Comparison of ENCODE assay signal across 34 cellular contexts in genomic region chr22:33776491-33776890, GRCh38.
"Had no signal": no experiment of that assay in that cellular context is flagged by ENCODE, and none has a peak within 500 bp of the region (broad histone marks: within the 10 kb centered on the region; RNA-seq: fewer than 3 reads in every experiment).

No MANE protein-coding gene starts in this region.

- H3K36me3 ChIP-seq: adrenal gland, colonic mucosa, esophagus squamous epithelium, gastroesophageal sphincter, WERI-Rb-1 had no signal

- DNase-seq: activated CD4-positive, alpha-beta memory T cell treated with anti-CD3 and anti-CD28 coated beads for 36 hours; activated CD4-positive, alpha-beta T cell treated with anti-CD3 and anti-CD28 coated beads for 36 hours; activated CD4-positive, alpha-beta T cell treated with anti-CD3 and anti-CD28 coated beads, Interleukin-2, amount 10 ng/mL, durations not matched to agents 24 days and 14 days; activated CD4-positive, CD25-positive, alpha-beta regulatory T cell; activated CD4-positive, CD25-positive, alpha-beta regulatory T cell treated with anti-CD3 and anti-CD28 coated beads, Interleukin-2, amount 50 U/mL, for 72 hours; activated CD8-positive, alpha-beta memory T cell treated with anti-CD3 and anti-CD28 coated beads, Interleukin-2, amount 10 ng/mL, durations not matched to agents 7 days and 5 days; activated CD8-positive, alpha-beta memory T cell treated with anti-CD3 and anti-CD28 coated beads, Interleukin-2, amount 50 U/mL, for 4 hours; activated CD8-positive, alpha-beta T cell treated with anti-CD3 and anti-CD28 coated beads, Interleukin-2, amount 10 ng/mL, durations not matched to agents 7 days and 5 days; activated effector memory CD4-positive, alpha-beta T cell treated with anti-CD3 and anti-CD28 coated beads, Interleukin-2, amount 50 U/mL, for 16 hours; activated naive CD4-positive, alpha-beta T cell treated with anti-CD3 and anti-CD28 coated beads for 36 hours; activated naive CD8-positive, alpha-beta T cell treated with anti-CD3 and anti-CD28 coated beads for 36 hours; activated naive CD8-positive, alpha-beta T cell treated with anti-CD3 and anti-CD28 coated beads, Interleukin-2, amount 50 U/mL, for 24 hours; activated T-cell treated with anti-CD3 and anti-CD28 coated beads, Interleukin-2, amount 50 U/mL, for 1 hour; activated T-cell treated with anti-CD3 and anti-CD28 coated beads, Interleukin-2, amount 50 U/mL, for 48 hours; amygdala; aorta; body of pancreas; central memory CD4-positive, alpha-beta T cell; cerebellar nuclear complex; colonic mucosa; effector CD8-positive, alpha-beta T cell; esophagus squamous epithelium; foreskin melanocyte; T-helper 1 cell; T-helper 17 cell; T1000; WERI-Rb-1 had no signal

- H3K27me3 Mint-ChIP-seq: activated CD4-positive, alpha-beta memory T cell treated with anti-CD3 and anti-CD28 coated beads for 36 hours; activated CD4-positive, alpha-beta T cell treated with anti-CD3 and anti-CD28 coated beads for 36 hours; activated CD4-positive, alpha-beta T cell treated with anti-CD3 and anti-CD28 coated beads, Interleukin-2, amount 10 ng/mL, durations not matched to agents 24 days and 14 days; activated CD8-positive, alpha-beta memory T cell treated with anti-CD3 and anti-CD28 coated beads, Interleukin-2, amount 10 ng/mL, durations not matched to agents 7 days and 5 days; activated naive CD8-positive, alpha-beta T cell treated with anti-CD3 and anti-CD28 coated beads for 36 hours; activated naive CD8-positive, alpha-beta T cell treated with anti-CD3 and anti-CD28 coated beads, Interleukin-2, amount 50 U/mL, for 24 hours; T-helper 17 cell had no signal

- ATAC-seq: activated CD4-positive, alpha-beta T cell treated with anti-CD3 and anti-CD28 coated beads for 36 hours; activated CD8-positive, alpha-beta memory T cell treated with anti-CD3 and anti-CD28 coated beads, Interleukin-2, amount 10 ng/mL, durations not matched to agents 7 days and 5 days; activated CD8-positive, alpha-beta T cell treated with anti-CD3 and anti-CD28 coated beads, Interleukin-2, amount 10 ng/mL, durations not matched to agents 7 days and 5 days; activated naive CD8-positive, alpha-beta T cell treated with anti-CD3 and anti-CD28 coated beads, Interleukin-2, amount 50 U/mL, for 24 hours; body of pancreas; gastroesophageal sphincter; T-helper 17 cell had no signal

- H3K4me3 ChIP-seq: adrenal gland, body of pancreas, colonic mucosa, esophagus squamous epithelium, gastroesophageal sphincter had no signal

- H3K9me3 ChIP-seq: adrenal gland, body of pancreas, colonic mucosa, esophagus squamous epithelium had no signal

- H3K27ac Mint-ChIP-seq: activated CD4-positive, alpha-beta memory T cell treated with anti-CD3 and anti-CD28 coated beads for 36 hours; activated CD4-positive, alpha-beta T cell treated with anti-CD3 and anti-CD28 coated beads for 36 hours; activated CD4-positive, alpha-beta T cell treated with anti-CD3 and anti-CD28 coated beads, Interleukin-2, amount 10 ng/mL, durations not matched to agents 24 days and 14 days; activated CD8-positive, alpha-beta memory T cell treated with anti-CD3 and anti-CD28 coated beads, Interleukin-2, amount 10 ng/mL, durations not matched to agents 7 days and 5 days; activated CD8-positive, alpha-beta T cell treated with anti-CD3 and anti-CD28 coated beads, Interleukin-2, amount 10 ng/mL, durations not matched to agents 7 days and 5 days; activated naive CD4-positive, alpha-beta T cell treated with anti-CD3 and anti-CD28 coated beads for 36 hours; activated naive CD4-positive, alpha-beta T cell treated with anti-CD3 and anti-CD28 coated beads, Interleukin-2, amount 50 U/mL, for 24 hours; activated naive CD8-positive, alpha-beta T cell treated with anti-CD3 and anti-CD28 coated beads for 36 hours; activated naive CD8-positive, alpha-beta T cell treated with anti-CD3 and anti-CD28 coated beads, Interleukin-2, amount 50 U/mL, for 24 hours; activated T-helper 1 cell treated with anti-CD3 and anti-CD28 coated beads, Interleukin-12 subunit alpha, Interleukin-12 subunit beta, Interleukin-2, Interleukin-4 antibody, amounts not matched to agents 30 ng/mL and 10 ng/mL and 1 ng/mL, durations not matched to agents 14 hours and 24 hours and 36 hours; activated T-helper 2 cell treated with anti-CD3 and anti-CD28 coated beads, Interferon-gamma antibody, Interleukin-2, Interleukin-4, amounts not matched to agents 10 μg/mL and 5 μg/mL and 100 μg/mL, durations not matched to agents 14 hours and 24 hours and 36 hours; T-helper 17 cell; T-helper 2 cell treated with Interferon-gamma antibody and Interleukin-4, amounts not matched to agents 5 μg/mL and 100 μg/mL, for 36 hours had no signal

- H3K27me3 ChIP-seq: adrenal gland, body of pancreas, colonic mucosa, esophagus squamous epithelium, gastroesophageal sphincter had no signal

- H3K4me1 Mint-ChIP-seq: activated CD4-positive, alpha-beta T cell treated with anti-CD3 and anti-CD28 coated beads for 36 hours; activated CD4-positive, alpha-beta T cell treated with anti-CD3 and anti-CD28 coated beads, Interleukin-2, amount 10 ng/mL, durations not matched to agents 24 days and 14 days; activated CD8-positive, alpha-beta memory T cell treated with anti-CD3 and anti-CD28 coated beads, Interleukin-2, amount 10 ng/mL, durations not matched to agents 7 days and 5 days; activated naive CD4-positive, alpha-beta T cell treated with anti-CD3 and anti-CD28 coated beads, Interleukin-2, amount 50 U/mL, for 24 hours; activated naive CD8-positive, alpha-beta T cell treated with anti-CD3 and anti-CD28 coated beads for 36 hours; activated naive CD8-positive, alpha-beta T cell treated with anti-CD3 and anti-CD28 coated beads, Interleukin-2, amount 50 U/mL, for 24 hours; T-helper 17 cell had no signal

- H3K4me1 ChIP-seq: colonic mucosa had no signal

- H3K27ac ChIP-seq: adrenal gland, body of pancreas, colonic mucosa, epithelial cell of prostate, esophagus squamous epithelium, gastroesophageal sphincter, WERI-Rb-1 had no signal

- H3K4me3 Mint-ChIP-seq: activated CD4-positive, alpha-beta memory T cell treated with anti-CD3 and anti-CD28 coated beads for 36 hours; activated CD4-positive, alpha-beta T cell treated with anti-CD3 and anti-CD28 coated beads for 36 hours; activated CD4-positive, alpha-beta T cell treated with anti-CD3 and anti-CD28 coated beads, Interleukin-2, amount 10 ng/mL, durations not matched to agents 24 days and 14 days; activated CD8-positive, alpha-beta memory T cell treated with anti-CD3 and anti-CD28 coated beads, Interleukin-2, amount 10 ng/mL, durations not matched to agents 7 days and 5 days; activated CD8-positive, alpha-beta T cell treated with anti-CD3 and anti-CD28 coated beads, Interleukin-2, amount 10 ng/mL, durations not matched to agents 7 days and 5 days; activated naive CD4-positive, alpha-beta T cell treated with anti-CD3 and anti-CD28 coated beads for 36 hours; activated naive CD4-positive, alpha-beta T cell treated with anti-CD3 and anti-CD28 coated beads, Interleukin-2, amount 50 U/mL, for 24 hours; activated naive CD8-positive, alpha-beta T cell treated with anti-CD3 and anti-CD28 coated beads for 36 hours; activated naive CD8-positive, alpha-beta T cell treated with anti-CD3 and anti-CD28 coated beads, Interleukin-2, amount 50 U/mL, for 24 hours; activated T-helper 1 cell treated with anti-CD3 and anti-CD28 coated beads, Interleukin-12 subunit alpha, Interleukin-12 subunit beta, Interleukin-2, Interleukin-4 antibody, amounts not matched to agents 30 ng/mL and 10 ng/mL and 1 ng/mL, durations not matched to agents 14 hours and 24 hours and 36 hours; T-helper 17 cell; T-helper 2 cell treated with Interferon-gamma antibody and Interleukin-4, amounts not matched to agents 5 μg/mL and 100 μg/mL, for 36 hours had no signal

- H3K9me3 Mint-ChIP-seq: activated CD4-positive, alpha-beta T cell treated with anti-CD3 and anti-CD28 coated beads, Interleukin-2, amount 10 ng/mL, durations not matched to agents 24 days and 14 days; activated naive CD4-positive, alpha-beta T cell treated with anti-CD3 and anti-CD28 coated beads, Interleukin-2, amount 50 U/mL, for 24 hours; activated naive CD8-positive, alpha-beta T cell treated with anti-CD3 and anti-CD28 coated beads for 36 hours; activated naive CD8-positive, alpha-beta T cell treated with anti-CD3 and anti-CD28 coated beads, Interleukin-2, amount 50 U/mL, for 24 hours had no signal

- H3K36me3 Mint-ChIP-seq: activated CD4-positive, alpha-beta memory T cell treated with anti-CD3 and anti-CD28 coated beads for 36 hours; activated CD8-positive, alpha-beta memory T cell treated with anti-CD3 and anti-CD28 coated beads, Interleukin-2, amount 10 ng/mL, durations not matched to agents 7 days and 5 days; activated naive CD4-positive, alpha-beta T cell treated with anti-CD3 and anti-CD28 coated beads, Interleukin-2, amount 50 U/mL, for 24 hours; activated naive CD8-positive, alpha-beta T cell treated with anti-CD3 and anti-CD28 coated beads for 36 hours had no signal
